In the genomic region with DNA sequence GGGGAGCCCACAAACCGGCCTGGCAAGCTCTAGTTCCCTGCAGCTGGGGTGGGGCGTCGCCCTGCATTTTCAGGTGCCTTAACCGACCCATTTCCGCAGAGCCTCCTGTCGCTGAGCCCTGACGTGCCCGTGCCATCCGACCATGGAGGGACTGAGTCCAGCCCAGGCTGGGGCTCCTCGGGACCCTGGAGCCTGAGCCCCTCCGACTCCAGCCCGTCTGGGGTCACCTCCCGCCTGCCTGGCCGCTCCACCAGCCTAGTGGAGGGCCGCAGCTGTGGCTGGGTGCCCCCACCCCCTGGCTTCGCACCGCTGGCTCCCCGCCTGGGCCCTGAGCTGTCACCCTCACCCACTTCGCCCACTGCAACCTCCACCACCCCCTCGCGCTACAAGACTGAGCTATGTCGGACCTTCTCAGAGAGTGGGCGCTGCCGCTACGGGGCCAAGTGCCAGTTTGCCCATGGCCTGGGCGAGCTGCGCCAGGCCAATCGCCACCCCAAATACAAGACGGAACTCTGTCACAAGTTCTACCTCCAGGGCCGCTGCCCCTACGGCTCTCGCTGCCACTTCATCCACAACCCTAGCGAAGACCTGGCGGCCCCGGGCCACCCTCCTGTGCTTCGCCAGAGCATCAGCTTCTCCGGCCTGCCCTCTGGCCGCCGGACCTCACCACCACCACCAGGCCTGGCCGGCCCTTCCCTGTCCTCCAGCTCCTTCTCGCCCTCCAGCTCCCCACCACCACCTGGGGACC, we compare ENCODE assay signal across 8 cellular contexts. TPM values are rescaled to one million over a fixed set of nuclear protein-coding genes. Genes with fewer than 3 reads are reported as not detected.
DNase-seq lines count a peak whose midpoint lies in the region; ATAC-seq and TF ChIP-seq lines count a peak whose summit lies in the region.

No MANE protein-coding gene starts in this region.

- H3K27ac ChIP-seq in subcutaneous abdominal adipose tissue (ENCODE audit: low read depth, low read length) = peak overlapping the region; percentile 99

- no peak for ATAC-seq in HG03139 (IDR thresholded peaks at IDR 0.05; ENCODE audit: unreplicated experiment)
- ATAC-seq in HG02970 (IDR thresholded peaks at IDR 0.05; ENCODE audit: low FRiP score, unreplicated experiment) = no peak

- no peak for TF ChIP-seq POLR2A in lower leg skin (IDR thresholded peaks at IDR 0.05)

- no peak for TF ChIP-seq CTCF in choroid plexus epithelial cell (conservative IDR thresholded peaks at IDR 0.05; ENCODE audit: low read depth, low read length)
- no peak for TF ChIP-seq CTCF in lower leg skin (IDR thresholded peaks at IDR 0.05)

- H3K4me1 ChIP-seq in subcutaneous abdominal adipose tissue (ENCODE audit: control insufficient read depth in 5 of 5, insufficient read depth in 5 of 5, low read length in 5 of 5) = peaks cover 17 to 50% (median 38%) of the 10 kb centered on the region in 5 donors

- peaks cover 3% of the 10 kb centered on the region; the same call in 1 of the 2 replicates for H3K36me3 ChIP-seq in H7 (replicated peaks; ENCODE audit: control insufficient read depth, insufficient read depth, low read length)
- H3K36me3 ChIP-seq in subcutaneous abdominal adipose tissue (ENCODE audit: control insufficient read depth in 5 of 5, insufficient read depth in 5 of 5, low read length in 5 of 5) = peaks cover 0 to 22% (median 20%) of the 10 kb centered on the region in 5 donors

- peak overlapping the region; percentile 93 to 100 (median 100) for H3K9ac ChIP-seq in subcutaneous abdominal adipose tissue (ENCODE audit: low read length in 5 of 5)

- H3K4me3 ChIP-seq in H7 (ENCODE audit: insufficient read depth, low read depth, low read length) (peak overlapping the region; percentile 94), choroid plexus epithelial cell (ENCODE audit: low read depth, low read length) (peak overlapping the region; percentile 78), lower leg skin (ENCODE audit: low read depth, poor library complexity, severe bottlenecking) (peak overlapping the region; percentile 99), subcutaneous abdominal adipose tissue (ENCODE audit: low read depth in 1 of 5, low read length in 5 of 5) (peak overlapping the region; percentile 98 to 100 (median 99))

- DNase-seq in H7 (peak; percentile 69), T1000 (lab: John Stamatoyannopoulos, UW) (peak; percentile 46), choroid plexus epithelial cell (ENCODE audit: low read depth) (peak; percentile 45), lower leg skin (ENCODE audit: low spot score in 2 of 2) (peak; percentile 71 to 94), NCI-H1048 (lab: John Stamatoyannopoulos, UW) (no peak)

- H3K27me3 ChIP-seq in H7 (ENCODE audit: control insufficient read depth, insufficient read depth, low read length) (no peaks in the 10 kb centered on the region), subcutaneous abdominal adipose tissue (ENCODE audit: control insufficient read depth in 5 of 5, insufficient read depth in 4 of 5, low read length in 5 of 5) (peaks cover 0 to 4% (median 0%) of the 10 kb centered on the region in 5 donors)

- no peaks in the 10 kb centered on the region for H3K9me3 ChIP-seq in subcutaneous abdominal adipose tissue (ENCODE audit: control insufficient read depth in 5 of 5, low read length in 5 of 5)

- intact Hi-C loops in lower leg skin (cut with DNase I; ENCODE audit: low total_unique reads) = no loop called here

- WGBS in lower leg skin, 2 donors = 2 to 7% methylated on average over 22 to 30 of the region's 41 CpGs

RNA-seq across cellular contexts. Expression of a gene that starts 1.2 kb away (rescaled TPM):
- 2.2 and 6.4 TPM in 2 replicates for total RNA-seq in H7 (2014; rRNA removed; shearing (Covaris generic))
- total RNA-seq in lower leg skin = 100 to 1,000 TPM; 170 to 536 (median 280) TPM

RNA-seq across cellular contexts. Expression of a gene that starts 4.7 kb away (rescaled TPM):
- 34.2 and 90.9 TPM in 2 replicates for total RNA-seq in H7 (2014; rRNA removed; shearing (Covaris generic))
- total RNA-seq in lower leg skin = 1 to 10 TPM; 3.0 to 6.4 (median 4.3) TPM

RNA-seq across cellular contexts. Expression of a gene that starts 16.6 kb away (rescaled TPM):
- 38.2 and 41.6 TPM in 2 replicates for total RNA-seq in H7 (2014; rRNA removed; shearing (Covaris generic))
- 10 to 100 TPM; 30.3 to 35.8 (median 33.3) TPM for total RNA-seq in lower leg skin

RNA-seq across cellular contexts. Expression of a gene that starts 16.9 kb away (rescaled TPM):
- 20.7 and 21.6 TPM in 2 replicates for total RNA-seq in H7 (2014; rRNA removed; shearing (Covaris generic))
- 10 to 100 TPM; 22.4 to 48.0 (median 36.3) TPM for total RNA-seq in lower leg skin

RNA-seq across cellular contexts. Expression of a gene that starts 27.9 kb away (rescaled TPM):
- total RNA-seq in H7 (2014; rRNA removed; shearing (Covaris generic)) = 42.4 and 55.8 TPM in 2 replicates
- 1,000 to 10,000 TPM; 1,726 to 3,026 (median 2,088) TPM for total RNA-seq in lower leg skin

Comparison
In these comparisons a context has a peak if more than half of its experiments do, and no peak if none do; other contexts are left out.
1. RNA of a gene that starts 1.2 kb away (total RNA-seq): 170 to 536 TPM in lower leg skin; 2.2 to 6.4 TPM in H7; every median in the first group is over 10 times any median in the second.
2. Peak in every context shown above with its lines, with median percentiles within 50 percentile points of each other: H3K4me3 ChIP-seq.